In genomic region chr9:113221003-113221799, GRCh38 we compare ENCODE assay signal across 1 cellular context.
A peak's percentile ranks its signal among the peaks of the same experiment; 100 is the strongest.
TF ChIP-seq lines count a peak whose summit lies in the region.

TSS of gene FKBP15 (minus strand) at chr9:113221277. CDS start at chr9:113221243, 34 bp downstream.
TSS of gene SLC31A1 (plus strand) at chr9:113221544. CDS start at chr9:113256149, 34,605 bp downstream.

TF ChIP-seq in HepG2, 621 proteins besides CTCF, POLR2A, EP300 and RAD21 (continued from another document and continues in another):
- TF ChIP-seq, protein P1, sequence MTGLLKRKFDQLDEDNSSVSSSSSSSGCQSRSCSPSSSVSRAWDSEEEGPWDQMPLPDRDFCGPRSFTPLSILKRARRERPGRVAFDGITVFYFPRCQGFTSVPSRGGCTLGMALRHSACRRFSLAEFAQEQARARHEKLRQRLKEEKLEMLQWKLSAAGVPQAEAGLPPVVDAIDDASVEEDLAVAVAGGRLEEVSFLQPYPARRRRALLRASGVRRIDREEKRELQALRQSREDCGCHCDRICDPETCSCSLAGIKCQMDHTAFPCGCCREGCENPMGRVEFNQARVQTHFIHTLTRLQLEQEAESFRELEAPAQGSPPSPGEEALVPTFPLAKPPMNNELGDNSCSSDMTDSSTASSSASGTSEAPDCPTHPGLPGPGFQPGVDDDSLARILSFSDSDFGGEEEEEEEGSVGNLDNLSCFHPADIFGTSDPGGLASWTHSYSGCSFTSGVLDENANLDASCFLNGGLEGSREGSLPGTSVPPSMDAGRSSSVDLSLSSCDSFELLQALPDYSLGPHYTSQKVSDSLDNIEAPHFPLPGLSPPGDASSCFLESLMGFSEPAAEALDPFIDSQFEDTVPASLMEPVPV (CRISPR knock-in tag; IDR thresholded peaks at IDR 0.05): peak; percentile 17; the same call in 1 of the 2 replicates
- TF ChIP-seq, protein P2, sequence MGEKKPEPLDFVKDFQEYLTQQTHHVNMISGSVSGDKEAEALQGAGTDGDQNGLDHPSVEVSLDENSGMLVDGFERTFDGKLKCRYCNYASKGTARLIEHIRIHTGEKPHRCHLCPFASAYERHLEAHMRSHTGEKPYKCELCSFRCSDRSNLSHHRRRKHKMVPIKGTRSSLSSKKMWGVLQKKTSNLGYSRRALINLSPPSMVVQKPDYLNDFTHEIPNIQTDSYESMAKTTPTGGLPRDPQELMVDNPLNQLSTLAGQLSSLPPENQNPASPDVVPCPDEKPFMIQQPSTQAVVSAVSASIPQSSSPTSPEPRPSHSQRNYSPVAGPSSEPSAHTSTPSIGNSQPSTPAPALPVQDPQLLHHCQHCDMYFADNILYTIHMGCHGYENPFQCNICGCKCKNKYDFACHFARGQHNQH (CRISPR knock-in tag; IDR thresholded peaks at IDR 0.05): no peak; the same call in 1 of the 2 replicates
- TF ChIP-seq MXD4 (CRISPR knock-in tag; IDR thresholded peaks at IDR 0.05) (peak; percentile 51; the same call in 1 of the 2 replicates), ARNTL (CRISPR knock-in tag; IDR thresholded peaks at IDR 0.05) (no peak), USF2 (IDR thresholded peaks at IDR 0.05; ENCODE audit: low read depth, low read length) (no peak), USF2 (CRISPR knock-in tag; IDR thresholded peaks at IDR 0.05; ENCODE audit: borderline replicate concordance) (no peak), CREB3 (CRISPR knock-in tag; IDR thresholded peaks at IDR 0.05) (no peak), ZNF563 (CRISPR knock-in tag; IDR thresholded peaks at IDR 0.05) (peak; percentile 39; the same call in 1 of the 2 replicates), BCL6 (CRISPR knock-in tag; IDR thresholded peaks at IDR 0.05) (no peak), HHEX (CRISPR knock-in tag; IDR thresholded peaks at IDR 0.05) (no peak), PPARG (CRISPR knock-in tag; conservative IDR thresholded peaks at IDR 0.05) (peak; percentile 70), FOXM1 (CRISPR knock-in tag; IDR thresholded peaks at IDR 0.05) (no peak), DZIP1 (CRISPR knock-in tag; IDR thresholded peaks at IDR 0.05) (peak; percentile 69; the same call in 1 of the 2 replicates), ZNF891 (CRISPR knock-in tag; IDR thresholded peaks at IDR 0.05) (peak; percentile 14; the same call in 1 of the 2 replicates), ONECUT2 (CRISPR knock-in tag; IDR thresholded peaks at IDR 0.05) (peak; percentile 34; the same call in 1 of the 2 replicates), MAFK (conservative IDR thresholded peaks at IDR 0.05 in 1 of 2, IDR thresholded peaks at IDR 0.05 in 1 of 2; ENCODE audit: low read length in 2 of 2) (no peak), ZNF597 (CRISPR knock-in tag; IDR thresholded peaks at IDR 0.05) (no peak), CCAR2 (optimal IDR thresholded peaks at IDR 0.05; ENCODE audit: low read depth, low read length) (no peak), IKZF1 (IDR thresholded peaks at IDR 0.05) (no peak), SP1 (IDR thresholded peaks at IDR 0.05) (peak; percentile 48; the same call in 1 of the 2 replicates), SP1 (CRISPR knock-in tag; IDR thresholded peaks at IDR 0.05) (peak; percentile 83), GPN1 (CRISPR knock-in tag; IDR thresholded peaks at IDR 0.05; ENCODE audit: borderline replicate concordance) (no peak), RBM39 (IDR thresholded peaks at IDR 0.05; ENCODE audit: low read depth, low read length, poor library complexity, severe bottlenecking) (peak; percentile 58), AGO1 (IDR thresholded peaks at IDR 0.05; ENCODE audit: low read depth, low read length, poor library complexity, severe bottlenecking) (no peak), ZNF451 (CRISPR knock-in tag; IDR thresholded peaks at IDR 0.05) (peak; percentile 31; the same call in 1 of the 2 replicates), HOXA9 (CRISPR knock-in tag; IDR thresholded peaks at IDR 0.05; ENCODE audit: borderline replicate concordance) (no peak), MTF2 (CRISPR knock-in tag; IDR thresholded peaks at IDR 0.05; ENCODE audit: borderline replicate concordance) (no peak), PHF20 (CRISPR knock-in tag; IDR thresholded peaks at IDR 0.05) (peak; percentile 95), CENPBD1 (CRISPR knock-in tag; IDR thresholded peaks at IDR 0.05; ENCODE audit: borderline replicate concordance, low read depth) (no peak), ZNF138 (CRISPR knock-in tag; IDR thresholded peaks at IDR 0.05; ENCODE audit: low read depth) (no peak), ZNF598 (CRISPR knock-in tag; IDR thresholded peaks at IDR 0.05; ENCODE audit: borderline replicate concordance) (peak; percentile 57; the same call in 1 of the 2 replicates), FOXP1 (IDR thresholded peaks at IDR 0.05) (no peak), FOXP1 (CRISPR knock-in tag; IDR thresholded peaks at IDR 0.05) (no peak), ZNF232 (CRISPR knock-in tag; IDR thresholded peaks at IDR 0.05; ENCODE audit: borderline replicate concordance) (no peak), MIXL1 (CRISPR knock-in tag; IDR thresholded peaks at IDR 0.05) (peak; percentile 35; the same call in 1 of the 2 replicates), MEF2D (CRISPR knock-in tag; IDR thresholded peaks at IDR 0.05) (peak; percentile 25; the same call in 1 of the 2 replicates), ZNF296 (CRISPR knock-in tag; conservative IDR thresholded peaks at IDR 0.05) (peak; percentile 3; the same call in 1 of the 2 replicates), ZNF503 (CRISPR knock-in tag; IDR thresholded peaks at IDR 0.05) (no peak), RFXANK (CRISPR knock-in tag; IDR thresholded peaks at IDR 0.05) (0 out of 2 replicates have a peak, but pooled peaks have one; percentile 45), KAT7 (CRISPR knock-in tag; IDR thresholded peaks at IDR 0.05; ENCODE audit: borderline replicate concordance) (peak; percentile 79), PAWR (CRISPR knock-in tag; IDR thresholded peaks at IDR 0.05; ENCODE audit: borderline replicate concordance) (no peak), ZNF652 (CRISPR knock-in tag; IDR thresholded peaks at IDR 0.05; ENCODE audit: borderline replicate concordance, low read depth) (no peak)
- TF ChIP-seq, protein P3, sequence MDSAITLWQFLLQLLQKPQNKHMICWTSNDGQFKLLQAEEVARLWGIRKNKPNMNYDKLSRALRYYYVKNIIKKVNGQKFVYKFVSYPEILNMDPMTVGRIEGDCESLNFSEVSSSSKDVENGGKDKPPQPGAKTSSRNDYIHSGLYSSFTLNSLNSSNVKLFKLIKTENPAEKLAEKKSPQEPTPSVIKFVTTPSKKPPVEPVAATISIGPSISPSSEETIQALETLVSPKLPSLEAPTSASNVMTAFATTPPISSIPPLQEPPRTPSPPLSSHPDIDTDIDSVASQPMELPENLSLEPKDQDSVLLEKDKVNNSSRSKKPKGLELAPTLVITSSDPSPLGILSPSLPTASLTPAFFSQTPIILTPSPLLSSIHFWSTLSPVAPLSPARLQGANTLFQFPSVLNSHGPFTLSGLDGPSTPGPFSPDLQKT (CRISPR knock-in tag; IDR thresholded peaks at IDR 0.05; ENCODE audit: borderline replicate concordance): no peak
- TF ChIP-seq, protein P4, sequence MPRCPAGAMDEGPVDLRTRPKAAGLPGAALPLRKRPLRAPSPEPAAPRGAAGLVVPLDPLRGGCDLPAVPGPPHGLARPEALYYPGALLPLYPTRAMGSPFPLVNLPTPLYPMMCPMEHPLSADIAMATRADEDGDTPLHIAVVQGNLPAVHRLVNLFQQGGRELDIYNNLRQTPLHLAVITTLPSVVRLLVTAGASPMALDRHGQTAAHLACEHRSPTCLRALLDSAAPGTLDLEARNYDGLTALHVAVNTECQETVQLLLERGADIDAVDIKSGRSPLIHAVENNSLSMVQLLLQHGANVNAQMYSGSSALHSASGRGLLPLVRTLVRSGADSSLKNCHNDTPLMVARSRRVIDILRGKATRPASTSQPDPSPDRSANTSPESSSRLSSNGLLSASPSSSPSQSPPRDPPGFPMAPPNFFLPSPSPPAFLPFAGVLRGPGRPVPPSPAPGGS (CRISPR knock-in tag; IDR thresholded peaks at IDR 0.05): no peak
- TF ChIP-seq, protein P5, sequence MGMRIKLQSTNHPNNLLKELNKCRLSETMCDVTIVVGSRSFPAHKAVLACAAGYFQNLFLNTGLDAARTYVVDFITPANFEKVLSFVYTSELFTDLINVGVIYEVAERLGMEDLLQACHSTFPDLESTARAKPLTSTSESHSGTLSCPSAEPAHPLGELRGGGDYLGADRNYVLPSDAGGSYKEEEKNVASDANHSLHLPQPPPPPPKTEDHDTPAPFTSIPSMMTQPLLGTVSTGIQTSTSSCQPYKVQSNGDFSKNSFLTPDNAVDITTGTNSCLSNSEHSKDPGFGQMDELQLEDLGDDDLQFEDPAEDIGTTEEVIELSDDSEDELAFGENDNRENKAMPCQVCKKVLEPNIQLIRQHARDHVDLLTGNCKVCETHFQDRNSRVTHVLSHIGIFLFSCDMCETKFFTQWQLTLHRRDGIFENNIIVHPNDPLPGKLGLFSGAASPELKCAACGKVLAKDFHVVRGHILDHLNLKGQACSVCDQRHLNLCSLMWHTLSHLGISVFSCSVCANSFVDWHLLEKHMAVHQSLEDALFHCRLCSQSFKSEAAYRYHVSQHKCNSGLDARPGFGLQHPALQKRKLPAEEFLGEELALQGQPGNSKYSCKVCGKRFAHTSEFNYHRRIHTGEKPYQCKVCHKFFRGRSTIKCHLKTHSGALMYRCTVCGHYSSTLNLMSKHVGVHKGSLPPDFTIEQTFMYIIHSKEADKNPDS (CRISPR knock-in tag; IDR thresholded peaks at IDR 0.05): 0 out of 2 replicates have a peak, but pooled peaks have one; percentile 68
